In the genomic region with DNA sequence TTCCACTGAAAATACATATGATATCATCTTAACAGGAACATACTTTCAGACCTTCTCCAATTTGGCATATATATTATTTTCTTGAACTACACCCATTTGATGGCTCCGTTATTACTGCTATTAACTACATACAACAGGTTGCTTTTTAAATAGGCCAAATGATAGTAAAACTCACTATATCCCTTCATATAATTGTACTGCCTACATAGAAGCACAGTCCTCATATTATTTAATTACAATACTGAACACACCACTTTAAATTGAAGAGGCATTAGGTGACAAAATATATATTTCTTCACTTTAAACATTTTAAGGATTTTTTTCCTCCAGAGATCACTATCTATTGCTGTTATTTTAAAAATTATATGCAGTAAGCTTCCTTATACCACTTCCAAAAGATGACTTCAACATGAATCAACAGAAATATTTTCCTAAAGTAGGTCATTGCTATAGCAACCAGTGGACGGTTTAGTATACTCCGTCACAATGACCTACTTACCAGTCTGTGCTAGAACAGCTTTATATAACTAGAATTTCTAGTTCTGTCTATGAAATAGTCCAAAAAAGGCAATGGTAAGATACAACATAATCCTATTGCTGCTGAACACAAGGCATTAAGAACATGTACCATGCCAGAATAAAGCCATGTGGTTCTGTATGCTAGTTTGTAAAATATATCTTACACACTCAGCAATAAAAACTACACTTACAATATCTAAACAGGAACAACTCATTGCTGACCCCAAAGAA, we compare ENCODE assay signal across 8 cellular contexts. TPM values are rescaled to one million over a fixed set of nuclear protein-coding genes. Genes with fewer than 3 reads are reported as not detected.
A peak's percentile ranks its signal among the peaks of the same experiment; 100 is the strongest.
DNase-seq lines count a peak whose midpoint lies in the region; ATAC-seq, FAIRE-seq and TF ChIP-seq lines count a peak whose summit lies in the region.

No MANE protein-coding gene starts in this region.

- H3K4me3 Mint-ChIP-seq in activated CD8-positive, alpha-beta T cell treated with anti-CD3 and anti-CD28 coated beads for 36 hours, result no peak overlapping the region
- H3K4me3 Mint-ChIP-seq in WTC11, result no peak overlapping the region

- H3K4me1 ChIP-seq in psoas muscle, result peaks cover 54% of the 10 kb centered on the region

- H3K27ac Mint-ChIP-seq in activated CD8-positive, alpha-beta T cell treated with anti-CD3 and anti-CD28 coated beads for 36 hours, result peak overlapping the region; percentile 81
- H3K27ac Mint-ChIP-seq in WTC11, result no peak overlapping the region

- FAIRE-seq in frontal cortex (lab: Jason Lieb, UNC), result no peak

- no peaks in the 10 kb centered on the region for H3K36me3 Mint-ChIP-seq in activated CD8-positive, alpha-beta T cell treated with anti-CD3 and anti-CD28 coated beads for 36 hours (ENCODE audit: low read depth)
- H3K36me3 Mint-ChIP-seq in WTC11, result no peaks in the 10 kb centered on the region

- peaks cover 26% of the 10 kb centered on the region for H3K4me1 Mint-ChIP-seq in activated CD8-positive, alpha-beta T cell treated with anti-CD3 and anti-CD28 coated beads for 36 hours (ENCODE audit: low read depth)
- H3K4me1 Mint-ChIP-seq in WTC11, result peaks cover 8% of the 10 kb centered on the region

- DNase-seq in AG09319 (ENCODE audit: extremely low read depth, low read depth) (peak; percentile 73), HT-29 (ENCODE audit: low spot score) (peak; percentile 69), frontal cortex (ENCODE audit: low spot score in 2 of 2) (peak; percentile 6 to 54), psoas muscle (no peak), WTC11 (ENCODE audit: low spot score) (no peak)
- no peak for DNase-seq in activated CD8-positive, alpha-beta T cell treated with anti-CD3 and anti-CD28 coated beads for 36 hours

- TF ChIP-seq CTCF in AG09319 (IDR thresholded peaks at IDR 0.05; ENCODE audit: low read depth, low read length) (no peak), psoas muscle (IDR thresholded peaks at IDR 0.05) (no peak), WTC11 (IDR thresholded peaks at IDR 0.05) (no peak)
- TF ChIP-seq CTCF in activated CD8-positive, alpha-beta T cell treated with anti-CD3 and anti-CD28 coated beads for 36 hours (IDR thresholded peaks at IDR 0.05), result no peak

- peak overlapping the region; percentile 89 for H3K27ac ChIP-seq in psoas muscle

- no peaks in the 10 kb centered on the region for H3K9me3 ChIP-seq in psoas muscle

- H3K4me3 ChIP-seq in psoas muscle, result peak overlapping the region; percentile 51

- intact Hi-C loops in activated CD8-positive, alpha-beta T cell treated with anti-CD3 and anti-CD28 coated beads for 36 hours (cut with micrococcal nuclease), result no loop called here
- intact Hi-C loops in psoas muscle (cut with DNase I), result no loop called here

- H3K27me3 Mint-ChIP-seq in activated CD8-positive, alpha-beta T cell treated with anti-CD3 and anti-CD28 coated beads for 36 hours, result no peaks in the 10 kb centered on the region
- H3K27me3 Mint-ChIP-seq in WTC11 (ENCODE audit: low read depth), result no peaks in the 10 kb centered on the region

- no peaks in the 10 kb centered on the region for H3K27me3 ChIP-seq in psoas muscle (ENCODE audit: insufficient read depth in 3 of 3, low read length in 2 of 3)

- no peaks in the 10 kb centered on the region for H3K9me3 Mint-ChIP-seq in activated CD8-positive, alpha-beta T cell treated with anti-CD3 and anti-CD28 coated beads for 36 hours
- H3K9me3 Mint-ChIP-seq in WTC11, result no peaks in the 10 kb centered on the region

- no peaks in the 10 kb centered on the region for H3K36me3 ChIP-seq in psoas muscle (ENCODE audit: insufficient read depth in 1 of 2, low read depth in 1 of 2)

- POLR2A ChIA-PET in activated CD8-positive, alpha-beta T cell treated with anti-CD3 and anti-CD28 coated beads for 36 hours (lab: Charles Lee), result no interaction called here
- POLR2A ChIA-PET in WTC11 (lab: Charles Lee), result no interaction called here

- CTCF ChIA-PET in activated CD8-positive, alpha-beta T cell treated with anti-CD3 and anti-CD28 coated beads for 36 hours (lab: Charles Lee), result no interaction called here
- CTCF ChIA-PET in WTC11 (lab: Charles Lee), result no interaction called here

- WGBS in psoas muscle, 3 donors, result 5 to 9% (median 7%) methylated on average over 3 of the region's 3 CpGs

- peak; percentile 84 for ATAC-seq in activated CD8-positive, alpha-beta T cell treated with anti-CD3 and anti-CD28 coated beads for 36 hours
- ATAC-seq in psoas muscle, result peak; percentile 93 to 97 (median 96)
- ATAC-seq in HG03378 (IDR thresholded peaks at IDR 0.05; ENCODE audit: unreplicated experiment), result no peak
- no peak for ATAC-seq in WTC11
- ATAC-seq in HG03457 (IDR thresholded peaks at IDR 0.05; ENCODE audit: unreplicated experiment), result no peak

TF ChIP-seq in WTC11, 78 proteins besides CTCF, POLR2A, EP300 and RAD21:
- TF ChIP-seq, protein P1, sequence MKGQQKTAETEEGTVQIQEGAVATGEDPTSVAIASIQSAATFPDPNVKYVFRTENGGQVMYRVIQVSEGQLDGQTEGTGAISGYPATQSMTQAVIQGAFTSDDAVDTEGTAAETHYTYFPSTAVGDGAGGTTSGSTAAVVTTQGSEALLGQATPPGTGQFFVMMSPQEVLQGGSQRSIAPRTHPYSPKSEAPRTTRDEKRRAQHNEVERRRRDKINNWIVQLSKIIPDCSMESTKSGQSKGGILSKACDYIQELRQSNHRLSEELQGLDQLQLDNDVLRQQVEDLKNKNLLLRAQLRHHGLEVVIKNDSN (CRISPR knock-in tag; IDR thresholded peaks at IDR 0.05), result no peak
- TF ChIP-seq, protein P2, sequence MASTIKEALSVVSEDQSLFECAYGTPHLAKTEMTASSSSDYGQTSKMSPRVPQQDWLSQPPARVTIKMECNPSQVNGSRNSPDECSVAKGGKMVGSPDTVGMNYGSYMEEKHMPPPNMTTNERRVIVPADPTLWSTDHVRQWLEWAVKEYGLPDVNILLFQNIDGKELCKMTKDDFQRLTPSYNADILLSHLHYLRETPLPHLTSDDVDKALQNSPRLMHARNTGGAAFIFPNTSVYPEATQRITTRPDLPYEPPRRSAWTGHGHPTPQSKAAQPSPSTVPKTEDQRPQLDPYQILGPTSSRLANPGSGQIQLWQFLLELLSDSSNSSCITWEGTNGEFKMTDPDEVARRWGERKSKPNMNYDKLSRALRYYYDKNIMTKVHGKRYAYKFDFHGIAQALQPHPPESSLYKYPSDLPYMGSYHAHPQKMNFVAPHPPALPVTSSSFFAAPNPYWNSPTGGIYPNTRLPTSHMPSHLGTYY (CRISPR knock-in tag; IDR thresholded peaks at IDR 0.05), result no peak
- TF ChIP-seq, protein P3, sequence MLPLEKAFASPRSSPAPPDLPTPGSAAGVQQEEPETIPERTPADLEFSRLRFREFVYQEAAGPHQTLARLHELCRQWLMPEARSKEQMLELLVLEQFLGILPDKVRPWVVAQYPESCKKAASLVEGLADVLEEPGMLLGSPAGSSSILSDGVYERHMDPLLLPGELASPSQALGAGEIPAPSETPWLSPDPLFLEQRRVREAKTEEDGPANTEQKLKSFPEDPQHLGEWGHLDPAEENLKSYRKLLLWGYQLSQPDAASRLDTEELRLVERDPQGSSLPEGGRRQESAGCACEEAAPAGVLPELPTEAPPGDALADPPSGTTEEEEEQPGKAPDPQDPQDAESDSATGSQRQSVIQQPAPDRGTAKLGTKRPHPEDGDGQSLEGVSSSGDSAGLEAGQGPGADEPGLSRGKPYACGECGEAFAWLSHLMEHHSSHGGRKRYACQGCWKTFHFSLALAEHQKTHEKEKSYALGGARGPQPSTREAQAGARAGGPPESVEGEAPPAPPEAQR (CRISPR knock-in tag; IDR thresholded peaks at IDR 0.05), result no peak
- TF ChIP-seq OVOL2 (CRISPR knock-in tag; IDR thresholded peaks at IDR 0.05; ENCODE audit: borderline replicate concordance) (no peak), ZNF396 (CRISPR knock-in tag; IDR thresholded peaks at IDR 0.05; ENCODE audit: borderline replicate concordance) (no peak), STAT6 (CRISPR knock-in tag; conservative IDR thresholded peaks at IDR 0.05; ENCODE audit: low read depth) (no peak)

RNA-seq across cellular contexts. Expression of gene MTERF2, which starts 40.5 kb away (rescaled TPM):
- total RNA-seq in HT-29 (2014; rRNA removed; shearing (Covaris generic)), result 5.7 and 10.1 TPM in 2 replicates
- total RNA-seq in activated CD8-positive, alpha-beta T cell treated with anti-CD3 and anti-CD28 coated beads for 36 hours, result 1 to 10 TPM; 4.8 to 5.9 TPM
- total RNA-seq in frontal cortex (18.3 TPM), psoas muscle (10 to 100 TPM; 12.4 to 14.9 (median 13.0) TPM), WTC11 (2021) (7.0 to 9.3 TPM (median 9.0 TPM) in 3 replicates)
- 10 to 100 TPM in 1 of 3 donors, 1 to 10 TPM in 2; 8.4 to 38.4 (median 9.8) TPM for polyA plus RNA-seq in psoas muscle

Comparison
In these comparisons a context has a peak if more than half of its experiments do, and no peak if none do; other contexts are left out.
1. DNase-seq: peak in AG09319 (single experiment), HT-29 (single experiment) and frontal cortex (2 of 2); none in activated CD8-positive, alpha-beta T cell treated with anti-CD3 and anti-CD28 coated beads for 36 hours (single experiment), psoas muscle (0 of 2) and WTC11 (single experiment).
2. ATAC-seq: peak in activated CD8-positive, alpha-beta T cell treated with anti-CD3 and anti-CD28 coated beads for 36 hours (single experiment) and psoas muscle (4 of 4); none in HG03378 (single experiment), WTC11 (single experiment) and HG03457 (single experiment).